Comparison of ENCODE assay signal across 13 cellular contexts in the genomic region with DNA sequence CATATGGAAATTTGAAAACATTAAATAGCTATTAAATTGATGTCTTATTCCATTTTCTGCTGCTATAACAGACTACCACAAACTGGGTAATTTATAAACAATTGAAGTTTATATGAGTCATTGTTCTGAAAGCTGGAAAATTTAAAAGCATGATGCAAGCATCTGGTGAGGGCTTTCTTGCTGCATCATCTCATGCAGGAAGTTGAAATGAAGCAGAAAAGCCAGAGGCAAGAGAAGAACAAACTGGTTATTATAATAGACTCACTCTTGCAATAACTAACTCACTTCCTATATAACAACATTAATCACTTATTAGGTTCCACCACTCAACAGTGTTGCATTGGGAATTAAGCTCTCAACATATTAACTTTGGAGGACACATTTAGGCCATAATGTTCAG.
DNase-seq lines count a peak whose midpoint lies in the region; FAIRE-seq and TF ChIP-seq lines count a peak whose summit lies in the region.
"Had no signal": no experiment of that assay in that cellular context is flagged by ENCODE, and none has a peak within 500 bp of the region (broad histone marks: within the 10 kb centered on the region; RNA-seq: fewer than 3 reads in every experiment).

No MANE protein-coding gene starts in this region.

- H3K9me3 ChIP-seq in adipocyte (ENCODE audit: control insufficient read depth, low read length), result no peaks in the 10 kb centered on the region
- H3K9me3 ChIP-seq in keratinocyte (ENCODE audit: control insufficient read depth, low read depth, low read length), result no peaks in the 10 kb centered on the region

- peak; percentile 64 for DNase-seq in Daoy (ENCODE audit: low read depth)
- peak; percentile 64 for DNase-seq in NCI-H460 (ENCODE audit: extremely low read depth, low read depth)
- peak; percentile 7 for DNase-seq in adipocyte (ENCODE audit: low read depth)
- peak; percentile 72 for DNase-seq in keratinocyte (ENCODE audit: low read depth, low spot score)
- DNase-seq in GM10248 (ENCODE audit: extremely low spot score), result no peak
- no peak for DNase-seq in stimulated activated naive CD4-positive, alpha-beta T cell (lab: John Stamatoyannopoulos, UW)
- DNase-seq in inferior parietal cortex (ENCODE audit: extremely low spot score), result no peak
- DNase-seq in posterior cingulate gyrus, result no peak
- DNase-seq: activated CD4-positive, alpha-beta T cell treated with anti-CD3 and anti-CD28 coated beads, Interleukin-2, amount 50 U/mL, for 4 hours; CD4-positive, alpha-beta T cell; NCI-H187 treated with DMSO at 0.1 percent for 48 hours; stimulated activated CD4-positive, alpha-beta T cell treated with anti-CD3 and anti-CD28 coated beads, Interleukin-2, amount 100 ng/mL, for 24 hours had no signal

- peak; percentile 13 for FAIRE-seq in keratinocyte (lab: Jason Lieb, UNC)
- FAIRE-seq: islet of Langerhans had no signal

- H3K79me2 ChIP-seq in keratinocyte (ENCODE audit: control insufficient read depth, insufficient read depth, low read length), result no peaks in the 10 kb centered on the region

- TF ChIP-seq CTCF in keratinocyte (optimal IDR thresholded peaks at IDR 0.05 in 1 of 3, IDR thresholded peaks at IDR 0.05 in 1 of 3, conservative IDR thresholded peaks at IDR 0.05 in 1 of 3; ENCODE audit: extremely low read depth in 1 of 3, insufficient read depth in 2 of 3, low read length in 3 of 3) (no peak), GM10248 (IDR thresholded peaks at IDR 0.05; ENCODE audit: control extremely low read depth, extremely low read depth, low read depth, missing control alignments) (no peak)

- H3K9ac ChIP-seq in adipocyte (ENCODE audit: low read length) (no peak overlapping the region), keratinocyte (ENCODE audit: control insufficient read depth, extremely low read depth, insufficient read depth, low read length) (no peak overlapping the region)

- H4K20me1 ChIP-seq in keratinocyte (ENCODE audit: control insufficient read depth, extremely low read depth, insufficient read depth, low read length), result no peaks in the 10 kb centered on the region

- peak overlapping the region; percentile 21 for H2AFZ ChIP-seq in keratinocyte (ENCODE audit: control insufficient read depth, low read length)

- peak overlapping the region; percentile 33 for H3K27ac ChIP-seq in keratinocyte (ENCODE audit: control insufficient read depth, insufficient read depth, low read length)

- H3K4me1 ChIP-seq in adipocyte (ENCODE audit: control insufficient read depth, insufficient read depth, low read length) (peaks cover 2% of the 10 kb centered on the region), keratinocyte (ENCODE audit: control insufficient read depth, extremely low read depth, insufficient read depth, low read length) (no peaks in the 10 kb centered on the region)

- no peaks in the 10 kb centered on the region for H3K9me1 ChIP-seq in keratinocyte (ENCODE audit: control insufficient read depth, extremely low read depth, insufficient read depth, low read length)

- CTCF ChIA-PET in GM10248 (lab: Yijun Ruan, JAX), result interaction anchor here (1.4 kb wide), 1 partner anchor 20 kb away, joined by 4 read pairs; no protein-coding TSS in a partner anchor

- POLR2A ChIA-PET in GM10248 (lab: Yijun Ruan, JAX), result no interaction called here

- dilution Hi-C loops in keratinocyte (cut with MboI; ENCODE audit: extremely low pct_ligation_motif_present, low sequenced_read_pairs), result no loop called here

- H3K27me3 ChIP-seq in adipocyte (replicated peaks; ENCODE audit: control insufficient read depth, insufficient read depth, low read length) (no peaks in the 10 kb centered on the region), keratinocyte (ENCODE audit: control insufficient read depth, extremely low read depth, insufficient read depth, low read length) (no peaks in the 10 kb centered on the region)

- no peak overlapping the region for H3K4me2 ChIP-seq in keratinocyte (ENCODE audit: control insufficient read depth, extremely low read depth, insufficient read depth, low read depth, low read length)

- H3K36me3 ChIP-seq in adipocyte (ENCODE audit: control insufficient read depth, insufficient read depth, low read length, severe bottlenecking) (no peaks in the 10 kb centered on the region), keratinocyte (ENCODE audit: control insufficient read depth in 2 of 2, extremely low read depth in 1 of 2, insufficient read depth in 2 of 2, low read length in 2 of 2) (no peaks in the 10 kb centered on the region)

- H3K4me3 ChIP-seq in adipocyte (ENCODE audit: low read length) (no peak overlapping the region), keratinocyte (ENCODE audit: control insufficient read depth in 2 of 3, extremely low read depth in 1 of 3, insufficient read depth in 2 of 3, low read depth in 1 of 3, low read length in 3 of 3) (no peak overlapping the region)

- intact Hi-C loops in posterior cingulate gyrus (cut with DNase I), result no loop called here

Comparison
In these comparisons a context has a peak if more than half of its experiments do, and no peak if none do; other contexts are left out.
1. DNase-seq: peak in Daoy (single experiment), NCI-H460 (single experiment), adipocyte (single experiment) and keratinocyte (single experiment); none in GM10248 (single experiment), stimulated activated naive CD4-positive, alpha-beta T cell (0 of 6), inferior parietal cortex (single experiment) and posterior cingulate gyrus (0 of 10).